In genomic region chr1:224486801-224487583, GRCh38 we compare ENCODE assay signal across 20 cellular contexts. TPM values are rescaled to one million over a fixed set of nuclear protein-coding genes. Genes with fewer than 3 reads are reported as not detected.
DNase-seq lines count a peak whose midpoint lies in the region; ATAC-seq, FAIRE-seq and TF ChIP-seq lines count a peak whose summit lies in the region.
"Had no signal": no experiment of that assay in that cellular context is flagged by ENCODE, and none has a peak within 500 bp of the region (broad histone marks: within the 10 kb centered on the region; RNA-seq: fewer than 3 reads in every experiment).

No MANE protein-coding gene starts in this region.

- CTCF ChIA-PET in GM12878 (lab: Yijun Ruan, JAX), result interaction anchor here (1.1 to 2.1 kb wide), 3 partner anchors 10 to 365 kb away, joined by 4 to 6 read pairs (median 4); no protein-coding TSS in a partner anchor

- TF ChIP-seq EP300 in GM12878 (IDR thresholded peaks at IDR 0.05; ENCODE audit: borderline replicate concordance in 1 of 2, control insufficient read depth in 1 of 2, low read depth in 2 of 2, low read length in 2 of 2), result no peak

- H3K4me1 ChIP-seq in GM12878 (ENCODE audit: control insufficient read depth, insufficient read depth, low read length), result no peaks in the 10 kb centered on the region

- H3K36me3 ChIP-seq in GM12878 (ENCODE audit: control insufficient read depth in 2 of 2, insufficient read depth in 2 of 2, low read length in 1 of 2), result no peaks in the 10 kb centered on the region

- no peak overlapping the region for H3K9ac ChIP-seq in GM12878 (ENCODE audit: control insufficient read depth, insufficient read depth, low read length)

- WGBS in GM12878 (ENCODE audit: insufficient coverage, insufficient replicate concordance, low lambda C conversion rate, missing lambda C conversion rate), result 91% methylated on average over 6 of the region's 6 CpGs

- H3K9me3 ChIP-seq in GM12878 (replicated peaks; ENCODE audit: control insufficient read depth, insufficient read depth, low read length), result no peaks in the 10 kb centered on the region; the same call in 2 of the 3 replicates

- TF ChIP-seq POLR2A in GM12878 (IDR thresholded peaks at IDR 0.05; ENCODE audit: low read depth, low read length), result no peak

- TF ChIP-seq RAD21 in GM12878 (IDR thresholded peaks at IDR 0.05; ENCODE audit: insufficient read depth, low read depth, low read length), result no peak

- H4K20me1 ChIP-seq in GM12878 (ENCODE audit: control insufficient read depth, insufficient read depth), result no peaks in the 10 kb centered on the region

- POLR2A ChIA-PET in GM12878 (lab: Charles Lee), result interaction anchor here (0.6 to 1.1 kb wide), 2 partner anchors 11 to 25 kb away, joined by 3 to 4 read pairs; no protein-coding TSS in a partner anchor

- no peaks in the 10 kb centered on the region for H3K27me3 ChIP-seq in GM12878 (replicated peaks in 1 of 2; ENCODE audit: control insufficient read depth in 2 of 2, insufficient read depth in 2 of 2, low read length in 1 of 2)

- ATAC-seq in GM12878, result no peak
- ATAC-seq: HCT116, Panc1, Right ventricle myocardium inferior had no signal

- no peak overlapping the region for H3K27ac ChIP-seq in GM12878 (ENCODE audit: control insufficient read depth, insufficient read depth)
- H3K27ac ChIP-seq: HL-60 had no signal

- H3K4me3 ChIP-seq in GM12878, result no peak overlapping the region

- peak overlapping the region; percentile 28; the same call in 1 of the 2 replicates for H2AFZ ChIP-seq in GM12878 (ENCODE audit: control insufficient read depth, low read depth, low read length)

- in situ Hi-C loops in GM12878 (cut with MboI), result no loop called here

- peak; percentile 62 for DNase-seq in SIG-M5 treated with dmso at 0.1 percent for 504 hours (lab: John Stamatoyannopoulos, UW; ENCODE audit: unreplicated experiment)
- no peak for DNase-seq in SIG-M5 (lab: John Stamatoyannopoulos, UW)
- peak; percentile 62 for DNase-seq in NOMO-1 treated with DMSO at 0.1 percent for 48 hours (lab: John Stamatoyannopoulos, UW; ENCODE audit: unreplicated experiment)
- DNase-seq in GM12878 (ENCODE audit: low read depth, low spot score), result no peak
- no peak for DNase-seq in DMS153 (lab: John Stamatoyannopoulos, UW)
- DNase-seq in KG1 (lab: John Stamatoyannopoulos, UW), result no peak
- DNase-seq in head of caudate nucleus, result no peak
- DNase-seq in GDM1 (lab: John Stamatoyannopoulos, UW), result no peak
- DNase-seq: C1 segment of cervical spinal cord; COR-L47; KBM-7; NCI-H1436; NCI-H2029 treated with DMSO at 0.1 percent for 48 hours; NCI-H526; NK-92 treated with Interleukin-12 subunit alpha and Interleukin-12 subunit beta, amount 100 ng/mL, for 24 hours had no signal

- BruUV-seq in GM12878 (replicated peaks; lab: Mats Ljungman, UMichigan), result no TSS peak

- SMC1A ChIA-PET in GM12878 (lab: Charles Lee; ENCODE audit: uncharacterized antibody, unreplicated experiment), result interaction anchor here (0.6 to 3.5 kb wide), 3 partner anchors 12 to 25 kb away, joined by 3 to 12 read pairs (median 3); no protein-coding TSS in a partner anchor

- no peaks in the 10 kb centered on the region for H3K79me2 ChIP-seq in GM12878 (ENCODE audit: control insufficient read depth, insufficient read depth, low read length)

- RAD21 ChIA-PET in GM12878 (lab: Charles Lee; ENCODE audit: unreplicated experiment), result interaction anchor here (0.5 to 1.3 kb wide), 2 partner anchors 11 to 29 kb away, joined by 3 read pairs; no protein-coding TSS in a partner anchor

- no peak for FAIRE-seq in GM12878 (lab: Jason Lieb, UNC)
- FAIRE-seq: GM19239 had no signal

- TF ChIP-seq CTCF in GM12878 (IDR thresholded peaks at IDR 0.05 in 2 of 3, conservative IDR thresholded peaks at IDR 0.05 in 1 of 3; ENCODE audit: control insufficient read depth in 2 of 3, extremely low read depth in 1 of 3, insufficient read depth in 1 of 3, low read depth in 3 of 3, low read length in 3 of 3), result no peak

- intact Hi-C loops in GM12878 (cut with micrococcal nuclease; ENCODE audit: unreplicated experiment), result no loop called here
- intact Hi-C loops in head of caudate nucleus (cut with DNase I), result no loop called here

- no peak overlapping the region for H3K4me2 ChIP-seq in GM12878 (ENCODE audit: control insufficient read depth, insufficient read depth)

TF ChIP-seq in GM12878, 131 proteins besides CTCF, POLR2A, EP300 and RAD21:
- TF ChIP-seq SUZ12 (IDR thresholded peaks at IDR 0.05; ENCODE audit: unreplicated experiment) (no peak), SPI1 (IDR thresholded peaks at IDR 0.05; ENCODE audit: borderline replicate concordance, insufficient read depth, low read depth, low read length) (peak; percentile 34; the same call in 1 of the 2 replicates)

RNA-seq across cellular contexts. Expression of gene WDR26, which starts 52.4 kb away (rescaled TPM):
- 179 and 184 TPM in 2 replicates for total RNA-seq in GM12878 (2013; cell fraction: nucleolus; rRNA removed)
- total RNA-seq in GM12878 (2014; rRNA removed) (20.4 and 24.5 TPM in 2 replicates), GM12878 (2014; rRNA removed; fragmentation: Illumina TruSeq; extraction: Trizol) (28.4 and 32.3 TPM in 2 replicates), GM12878 (2021) (47.0 and 47.5 TPM in 2 replicates)
- polyA plus RNA-seq in GM12878 (2011; ENCODE audit: low read depth), result 28.8 TPM
- polyA plus RNA-seq in GM12878 (2011; rRNA removed) (46.9 and 60.9 TPM in 2 replicates), GM12878 (2014; fragmentation: Illumina TruSeq; extraction: Trizol) (40.4 and 54.6 TPM in 2 replicates), GM12878 (2014; fragmentation: Nextera tagmentation; extraction: Ambion mirVana) (10 to 100 TPM in 1 of 2 experiments, 1 to 10 TPM in 1; 8.9 to 10.5 TPM), GM12878 (2014; rRNA removed) (33.5 and 33.7 TPM in 2 replicates), GM12878 (2016; fragmentation: Nextera tagmentation; extraction: Ambion mirVana) (1 to 10 TPM; 6.6 to 7.1 TPM)
- polyA plus RNA-seq in GM12878 (2011; cell fraction: cytosol; rRNA removed), result 16.4 and 26.1 TPM in 2 replicates
- polyA plus RNA-seq in GM12878 (2011; cell fraction: nucleus; rRNA removed), result 70.3 and 73.6 TPM in 2 replicates
- 42.5 and 51.2 TPM in 2 replicates for polyA plus RNA-seq in GM12878 (2012)
- polyA minus RNA-seq in GM12878 (2011; rRNA and poly(A)+ RNA removed), result 53.6 and 79.8 TPM in 2 replicates
- 32.1 and 47.2 TPM in 2 replicates for polyA minus RNA-seq in GM12878 (2011; cell fraction: cytosol; rRNA and poly(A)+ RNA removed)
- 49.3 and 71.3 TPM in 2 replicates for polyA minus RNA-seq in GM12878 (2011; cell fraction: nucleus; rRNA and poly(A)+ RNA removed)

Comparison
In these comparisons a context has a peak if more than half of its experiments do, and no peak if none do; other contexts are left out.
1. DNase-seq: peak in SIG-M5 treated with dmso at 0.1 percent for 504 hours (single experiment) and NOMO-1 treated with DMSO at 0.1 percent for 48 hours (single experiment); none in SIG-M5 (single experiment), GM12878 (single experiment), DMS153 (single experiment), KG1 (single experiment), head of caudate nucleus (0 of 42) and GDM1 (single experiment).